8 cellular contexts compared by ENCODE assay signal in genomic region chr19:3572132-3572854, GRCh38. TPM values are rescaled to one million over a fixed set of nuclear protein-coding genes. Genes with fewer than 3 reads are reported as not detected.
DNase-seq lines count a peak whose midpoint lies in the region; ATAC-seq and TF ChIP-seq lines count a peak whose summit lies in the region.

No MANE protein-coding gene starts in this region.

- 1 to 2% (median 1%) methylated on average over 26 to 48 of the region's 48 CpGs for WGBS in ovary, 3 donors
- WGBS in thymus: 4% methylated on average over 48 of the region's 48 CpGs

- ATAC-seq in HG02798 (IDR thresholded peaks at IDR 0.05; ENCODE audit: poor library complexity, unreplicated experiment) (peak; percentile 90), Right ventricle myocardium superior (ENCODE audit: poor library complexity) (peak; percentile 97)

- H3K9me3 ChIP-seq in SU-DHL-6 (ENCODE audit: insufficient read depth, low read length): no peaks in the 10 kb centered on the region
- H3K9me3 ChIP-seq in ovary: no peaks in the 10 kb centered on the region
- peaks cover 1% of the 10 kb centered on the region for H3K9me3 ChIP-seq in thymus (ENCODE audit: control insufficient read depth)

- H3F3A ChIP-seq in SU-DHL-6 (ENCODE audit: insufficient read depth): no peaks in the 10 kb centered on the region

- no peaks in the 10 kb centered on the region for H3K9me2 ChIP-seq in SU-DHL-6 (replicated peaks; ENCODE audit: insufficient read depth, low read length)

- TF ChIP-seq POLR2A in ovary (IDR thresholded peaks at IDR 0.05): no peak

- H2AFZ ChIP-seq in SU-DHL-6 (ENCODE audit: low read depth, low read length, severe bottlenecking): peak overlapping the region; percentile 71

- peak overlapping the region; percentile 83 for H3K4me2 ChIP-seq in SU-DHL-6 (ENCODE audit: low read depth, low read length, poor library complexity, severe bottlenecking)

- H3K4me3 ChIP-seq in SU-DHL-6 (ENCODE audit: insufficient read depth, low read length, poor library complexity, severe bottlenecking): peak overlapping the region; percentile 50
- H3K4me3 ChIP-seq in ovary: peak overlapping the region; percentile 36
- peak overlapping the region; percentile 44 for H3K4me3 ChIP-seq in thymus (ENCODE audit: low read length)

- intact Hi-C loops in Right ventricle myocardium superior (cut with DNase I) (no loop called here), ovary (cut with DNase I) (no loop called here)

- DNase-seq in GM10266 (ENCODE audit: extremely low spot score) (peak; percentile 99), NCI-H1417 (lab: John Stamatoyannopoulos, UW) (peak; percentile 99 to 100 (median 100)), Right ventricle myocardium superior (peak; percentile 100), ovary (peak; percentile 99)
- DNase-seq in activated naive CD8-positive, alpha-beta T cell treated with anti-CD3 and anti-CD28 coated beads, Interleukin-2, amount 50 U/mL, for 16 hours (ENCODE audit: low read depth, low spot score): peak; percentile 99

- no peak overlapping the region for H3K27ac ChIP-seq in SU-DHL-6 (ENCODE audit: low read depth, low read length)
- no peak overlapping the region for H3K27ac ChIP-seq in ovary
- peak overlapping the region; percentile 44 for H3K27ac ChIP-seq in thymus (ENCODE audit: low read depth)

- no peaks in the 10 kb centered on the region for H3K79me2 ChIP-seq in SU-DHL-6 (ENCODE audit: insufficient read depth, low read length)

- no peak for TF ChIP-seq EP300 in ovary (IDR thresholded peaks at IDR 0.05)

- H4K20me1 ChIP-seq in SU-DHL-6 (ENCODE audit: low read depth, low read length): no peaks in the 10 kb centered on the region

- TF ChIP-seq CTCF in GM10266 (IDR thresholded peaks at IDR 0.05; ENCODE audit: control insufficient read depth, insufficient read depth, low read depth, missing control alignments) (no peak), SU-DHL-6 (IDR thresholded peaks at IDR 0.05; ENCODE audit: insufficient read depth, low read length, poor library complexity, severe bottlenecking) (no peak), ovary (IDR thresholded peaks at IDR 0.05) (no peak)

- H3K27me3 ChIP-seq in SU-DHL-6 (ENCODE audit: low read length) (no peaks in the 10 kb centered on the region), ovary (no peaks in the 10 kb centered on the region), thymus (ENCODE audit: control insufficient read depth, insufficient read depth) (no peaks in the 10 kb centered on the region)

- H3K36me3 ChIP-seq in SU-DHL-6 (ENCODE audit: low read length) (no peaks in the 10 kb centered on the region), ovary (no peaks in the 10 kb centered on the region), thymus (ENCODE audit: control insufficient read depth, insufficient read depth) (peaks cover 26% of the 10 kb centered on the region)

- H3K4me1 ChIP-seq in ovary (ENCODE audit: insufficient read depth) (peaks cover 12% of the 10 kb centered on the region), thymus (ENCODE audit: control insufficient read depth, insufficient read depth, low read length) (peaks cover 12% of the 10 kb centered on the region)

- peak overlapping the region; percentile 45 for H3K9ac ChIP-seq in SU-DHL-6 (ENCODE audit: low read length)

RNA-seq across cellular contexts. Expression of gene HMG20B, which starts 0.5 kb away (rescaled TPM):
- 34.4 TPM for total RNA-seq in Right ventricle myocardium superior
- total RNA-seq in ovary: 100 to 1,000 TPM in 1 of 7 donors, 10 to 100 TPM in 6; 44.5 to 109 (median 60.3) TPM
- polyA plus RNA-seq in ovary: 10 to 100 TPM; 33.2 to 71.0 TPM
- polyA plus RNA-seq in thymus: 111 TPM

RNA-seq across cellular contexts. Expression of gene GIPC3, which starts 13.0 kb away (rescaled TPM):
- total RNA-seq in Right ventricle myocardium superior: 2.2 TPM
- under 1 TPM; 0.11 to 0.66 (median 0.35) TPM for total RNA-seq in ovary
- polyA plus RNA-seq in ovary: 1 to 10 TPM in 1 of 2 donors, under 1 TPM in 1; 0.52 to 3.3 TPM
- 0.91 TPM for polyA plus RNA-seq in thymus

RNA-seq across cellular contexts. Expression of gene MFSD12, which starts 14.9 kb away (rescaled TPM):
- total RNA-seq in Right ventricle myocardium superior (21.7 TPM), ovary (100 to 1,000 TPM in 1 of 7 donors, 10 to 100 TPM in 6; 19.2 to 104 (median 36.9) TPM)
- polyA plus RNA-seq in ovary (10 to 100 TPM; 17.4 to 21.1 TPM), thymus (76.0 TPM)

RNA-seq across cellular contexts. Expression of gene TEKTIP1, which starts 33.3 kb away (rescaled TPM):
- total RNA-seq in Right ventricle myocardium superior: 0.46 TPM
- 1 to 10 TPM in 6 of 7 donors, not detected in 1; 1.2 to 5.6 (median 3.8) TPM for total RNA-seq in ovary
- under 1 TPM in 1 of 2 donors, not detected in 1; 0.54 TPM for polyA plus RNA-seq in ovary
- 4.9 TPM for polyA plus RNA-seq in thymus

RNA-seq across cellular contexts. Expression of gene TBXA2R, which starts 34.4 kb away (rescaled TPM):
- 2.6 TPM for total RNA-seq in Right ventricle myocardium superior
- 1 to 10 TPM; 1.1 to 3.7 (median 1.8) TPM for total RNA-seq in ovary
- 1 to 10 TPM; 1.3 to 1.5 TPM for polyA plus RNA-seq in ovary
- polyA plus RNA-seq in thymus: 1.2 TPM
